ENCODE assay signal across 1 cellular context in genomic region chrX:153444333-153445011, GRCh38.
TF ChIP-seq lines count a peak whose summit lies in the region.

No MANE protein-coding gene starts in this region.

TF ChIP-seq in K562, 482 proteins besides CTCF, POLR2A, EP300 and RAD21:
- TF ChIP-seq POLR2G (IDR thresholded peaks at IDR 0.05; ENCODE audit: low read depth, low read length) (peak; percentile 48; the same call in 1 of the 2 replicates), HDAC1 (IDR thresholded peaks at IDR 0.05) (no peak), KLF6 (CRISPR knock-in tag; IDR thresholded peaks at IDR 0.05; ENCODE audit: borderline replicate concordance) (no peak), TCF7 (IDR thresholded peaks at IDR 0.05; ENCODE audit: borderline replicate concordance) (no peak), DIDO1 (tag; IDR thresholded peaks at IDR 0.05; ENCODE audit: low read depth) (no peak)
